Comparison of ENCODE assay signal across 1 cellular context in the genomic region with DNA sequence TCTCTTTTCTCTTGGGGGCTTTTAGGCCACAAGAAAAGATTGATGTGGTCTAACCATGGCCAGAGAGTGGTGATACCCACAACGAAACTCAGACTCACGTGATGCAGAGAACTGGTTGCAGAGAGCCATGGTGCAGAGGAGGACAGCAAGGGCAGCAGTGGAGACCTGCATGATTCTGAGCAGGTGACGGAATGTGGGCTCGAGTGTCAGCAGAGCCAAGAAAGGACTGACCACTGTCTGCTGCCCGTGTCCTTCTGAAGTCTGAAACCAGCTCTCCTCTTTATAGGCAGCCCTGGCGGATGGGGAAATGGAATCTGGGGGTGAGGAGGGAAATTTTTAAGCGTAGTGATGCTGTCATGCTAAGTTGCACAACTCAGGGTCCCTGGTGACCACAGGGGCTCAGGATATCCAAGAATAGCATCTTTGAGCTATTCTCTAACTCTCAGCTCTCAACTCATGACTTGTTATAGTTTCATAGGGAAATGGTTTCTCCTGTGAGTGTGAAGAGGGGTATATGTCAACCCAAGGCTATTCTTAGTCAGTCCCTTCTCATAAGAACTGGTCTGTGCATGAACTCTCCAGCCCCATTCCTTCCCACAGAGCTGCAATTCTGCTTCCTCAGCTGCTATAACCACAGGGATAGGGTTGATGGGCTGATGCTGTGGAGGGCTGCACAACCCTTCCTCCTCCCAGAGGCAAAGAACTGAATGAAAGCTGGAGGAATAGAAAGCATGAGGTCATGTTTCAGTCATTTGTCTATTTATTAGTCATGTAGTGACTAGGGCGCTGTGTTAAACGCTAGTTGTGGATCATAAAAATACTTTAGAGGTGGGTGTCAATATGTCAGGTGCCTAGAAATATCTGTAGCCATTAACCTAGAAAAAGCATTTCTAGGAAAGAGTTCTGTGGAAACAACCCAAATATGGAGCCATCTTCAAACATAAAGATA.
A peak's percentile ranks its signal among the peaks of the same experiment; 100 is the strongest.
TF ChIP-seq lines count a peak whose summit lies in the region.

A gene (minus strand): TSS at position 256 of the 949 bp plus-strand sequence. CDS start 85 bp downstream, at position 171.

TF ChIP-seq in GM12878, 131 proteins besides CTCF, POLR2A, EP300 and RAD21 (continued from another document and continues in another):
- TF ChIP-seq, protein P1, sequence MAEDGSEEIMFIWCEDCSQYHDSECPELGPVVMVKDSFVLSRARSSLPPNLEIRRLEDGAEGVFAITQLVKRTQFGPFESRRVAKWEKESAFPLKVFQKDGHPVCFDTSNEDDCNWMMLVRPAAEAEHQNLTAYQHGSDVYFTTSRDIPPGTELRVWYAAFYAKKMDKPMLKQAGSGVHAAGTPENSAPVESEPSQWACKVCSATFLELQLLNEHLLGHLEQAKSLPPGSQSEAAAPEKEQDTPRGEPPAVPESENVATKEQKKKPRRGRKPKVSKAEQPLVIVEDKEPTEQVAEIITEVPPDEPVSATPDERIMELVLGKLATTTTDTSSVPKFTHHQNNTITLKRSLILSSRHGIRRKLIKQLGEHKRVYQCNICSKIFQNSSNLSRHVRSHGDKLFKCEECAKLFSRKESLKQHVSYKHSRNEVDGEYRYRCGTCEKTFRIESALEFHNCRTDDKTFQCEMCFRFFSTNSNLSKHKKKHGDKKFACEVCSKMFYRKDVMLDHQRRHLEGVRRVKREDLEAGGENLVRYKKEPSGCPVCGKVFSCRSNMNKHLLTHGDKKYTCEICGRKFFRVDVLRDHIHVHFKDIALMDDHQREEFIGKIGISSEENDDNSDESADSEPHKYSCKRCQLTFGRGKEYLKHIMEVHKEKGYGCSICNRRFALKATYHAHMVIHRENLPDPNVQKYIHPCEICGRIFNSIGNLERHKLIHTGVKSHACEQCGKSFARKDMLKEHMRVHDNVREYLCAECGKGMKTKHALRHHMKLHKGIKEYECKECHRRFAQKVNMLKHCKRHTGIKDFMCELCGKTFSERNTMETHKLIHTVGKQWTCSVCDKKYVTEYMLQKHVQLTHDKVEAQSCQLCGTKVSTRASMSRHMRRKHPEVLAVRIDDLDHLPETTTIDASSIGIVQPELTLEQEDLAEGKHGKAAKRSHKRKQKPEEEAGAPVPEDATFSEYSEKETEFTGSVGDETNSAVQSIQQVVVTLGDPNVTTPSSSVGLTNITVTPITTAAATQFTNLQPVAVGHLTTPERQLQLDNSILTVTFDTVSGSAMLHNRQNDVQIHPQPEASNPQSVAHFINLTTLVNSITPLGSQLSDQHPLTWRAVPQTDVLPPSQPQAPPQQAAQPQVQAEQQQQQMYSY (CRISPR knock-in tag; IDR thresholded peaks at IDR 0.05): no peak
- TF ChIP-seq GABPA (IDR thresholded peaks at IDR 0.05; ENCODE audit: low read depth): peak; percentile 74
- TF ChIP-seq FOXM1 (IDR thresholded peaks at IDR 0.05; ENCODE audit: low read depth, low read length): peak; percentile 99
- TF ChIP-seq NR2C2 (IDR thresholded peaks at IDR 0.05; ENCODE audit: borderline replicate concordance, control insufficient read depth, insufficient read length, low read depth): no peak
- TF ChIP-seq, protein P2, sequence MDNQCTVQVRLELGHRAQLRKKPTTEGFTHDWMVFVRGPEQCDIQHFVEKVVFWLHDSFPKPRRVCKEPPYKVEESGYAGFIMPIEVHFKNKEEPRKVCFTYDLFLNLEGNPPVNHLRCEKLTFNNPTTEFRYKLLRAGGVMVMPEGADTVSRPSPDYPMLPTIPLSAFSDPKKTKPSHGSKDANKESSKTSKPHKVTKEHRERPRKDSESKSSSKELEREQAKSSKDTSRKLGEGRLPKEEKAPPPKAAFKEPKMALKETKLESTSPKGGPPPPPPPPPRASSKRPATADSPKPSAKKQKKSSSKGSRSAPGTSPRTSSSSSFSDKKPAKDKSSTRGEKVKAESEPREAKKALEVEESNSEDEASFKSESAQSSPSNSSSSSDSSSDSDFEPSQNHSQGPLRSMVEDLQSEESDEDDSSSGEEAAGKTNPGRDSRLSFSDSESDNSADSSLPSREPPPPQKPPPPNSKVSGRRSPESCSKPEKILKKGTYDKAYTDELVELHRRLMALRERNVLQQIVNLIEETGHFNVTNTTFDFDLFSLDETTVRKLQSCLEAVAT (IDR thresholded peaks at IDR 0.05): peak; percentile 99
- TF ChIP-seq TCF12 (IDR thresholded peaks at IDR 0.05; ENCODE audit: low read depth, low read length): peak; percentile 67; the same call in 1 of the 2 replicates
- TF ChIP-seq SMAD1 (IDR thresholded peaks at IDR 0.05; ENCODE audit: low read depth, partially characterized antibody): peak; percentile 99
- TF ChIP-seq, protein P3, sequence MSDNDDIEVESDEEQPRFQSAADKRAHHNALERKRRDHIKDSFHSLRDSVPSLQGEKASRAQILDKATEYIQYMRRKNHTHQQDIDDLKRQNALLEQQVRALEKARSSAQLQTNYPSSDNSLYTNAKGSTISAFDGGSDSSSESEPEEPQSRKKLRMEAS (IDR thresholded peaks at IDR 0.05; ENCODE audit: low read depth, low read length): peak; percentile 20; the same call in 1 of the 2 replicates
- TF ChIP-seq, protein P4, sequence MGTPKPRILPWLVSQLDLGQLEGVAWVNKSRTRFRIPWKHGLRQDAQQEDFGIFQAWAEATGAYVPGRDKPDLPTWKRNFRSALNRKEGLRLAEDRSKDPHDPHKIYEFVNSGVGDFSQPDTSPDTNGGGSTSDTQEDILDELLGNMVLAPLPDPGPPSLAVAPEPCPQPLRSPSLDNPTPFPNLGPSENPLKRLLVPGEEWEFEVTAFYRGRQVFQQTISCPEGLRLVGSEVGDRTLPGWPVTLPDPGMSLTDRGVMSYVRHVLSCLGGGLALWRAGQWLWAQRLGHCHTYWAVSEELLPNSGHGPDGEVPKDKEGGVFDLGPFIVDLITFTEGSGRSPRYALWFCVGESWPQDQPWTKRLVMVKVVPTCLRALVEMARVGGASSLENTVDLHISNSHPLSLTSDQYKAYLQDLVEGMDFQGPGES (IDR thresholded peaks at IDR 0.05): no peak
- no peak for TF ChIP-seq NRF1 (conservative IDR thresholded peaks at IDR 0.05; ENCODE audit: low read depth, low read length)
- TF ChIP-seq ZSCAN29 (IDR thresholded peaks at IDR 0.05): no peak
- no peak for TF ChIP-seq WRNIP1 (IDR thresholded peaks at IDR 0.05; ENCODE audit: borderline replicate concordance, low read depth, low read length)
- TF ChIP-seq, protein P5, sequence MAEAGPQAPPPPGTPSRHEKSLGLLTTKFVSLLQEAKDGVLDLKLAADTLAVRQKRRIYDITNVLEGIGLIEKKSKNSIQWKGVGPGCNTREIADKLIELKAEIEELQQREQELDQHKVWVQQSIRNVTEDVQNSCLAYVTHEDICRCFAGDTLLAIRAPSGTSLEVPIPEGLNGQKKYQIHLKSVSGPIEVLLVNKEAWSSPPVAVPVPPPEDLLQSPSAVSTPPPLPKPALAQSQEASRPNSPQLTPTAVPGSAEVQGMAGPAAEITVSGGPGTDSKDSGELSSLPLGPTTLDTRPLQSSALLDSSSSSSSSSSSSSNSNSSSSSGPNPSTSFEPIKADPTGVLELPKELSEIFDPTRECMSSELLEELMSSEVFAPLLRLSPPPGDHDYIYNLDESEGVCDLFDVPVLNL (IDR thresholded peaks at IDR 0.05; ENCODE audit: low read depth, low read length): no peak
- peak; percentile 92 for TF ChIP-seq RUNX3 (IDR thresholded peaks at IDR 0.05; ENCODE audit: low read length)
- TF ChIP-seq, protein P6, sequence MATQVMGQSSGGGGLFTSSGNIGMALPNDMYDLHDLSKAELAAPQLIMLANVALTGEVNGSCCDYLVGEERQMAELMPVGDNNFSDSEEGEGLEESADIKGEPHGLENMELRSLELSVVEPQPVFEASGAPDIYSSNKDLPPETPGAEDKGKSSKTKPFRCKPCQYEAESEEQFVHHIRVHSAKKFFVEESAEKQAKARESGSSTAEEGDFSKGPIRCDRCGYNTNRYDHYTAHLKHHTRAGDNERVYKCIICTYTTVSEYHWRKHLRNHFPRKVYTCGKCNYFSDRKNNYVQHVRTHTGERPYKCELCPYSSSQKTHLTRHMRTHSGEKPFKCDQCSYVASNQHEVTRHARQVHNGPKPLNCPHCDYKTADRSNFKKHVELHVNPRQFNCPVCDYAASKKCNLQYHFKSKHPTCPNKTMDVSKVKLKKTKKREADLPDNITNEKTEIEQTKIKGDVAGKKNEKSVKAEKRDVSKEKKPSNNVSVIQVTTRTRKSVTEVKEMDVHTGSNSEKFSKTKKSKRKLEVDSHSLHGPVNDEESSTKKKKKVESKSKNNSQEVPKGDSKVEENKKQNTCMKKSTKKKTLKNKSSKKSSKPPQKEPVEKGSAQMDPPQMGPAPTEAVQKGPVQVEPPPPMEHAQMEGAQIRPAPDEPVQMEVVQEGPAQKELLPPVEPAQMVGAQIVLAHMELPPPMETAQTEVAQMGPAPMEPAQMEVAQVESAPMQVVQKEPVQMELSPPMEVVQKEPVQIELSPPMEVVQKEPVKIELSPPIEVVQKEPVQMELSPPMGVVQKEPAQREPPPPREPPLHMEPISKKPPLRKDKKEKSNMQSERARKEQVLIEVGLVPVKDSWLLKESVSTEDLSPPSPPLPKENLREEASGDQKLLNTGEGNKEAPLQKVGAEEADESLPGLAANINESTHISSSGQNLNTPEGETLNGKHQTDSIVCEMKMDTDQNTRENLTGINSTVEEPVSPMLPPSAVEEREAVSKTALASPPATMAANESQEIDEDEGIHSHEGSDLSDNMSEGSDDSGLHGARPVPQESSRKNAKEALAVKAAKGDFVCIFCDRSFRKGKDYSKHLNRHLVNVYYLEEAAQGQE (IDR thresholded peaks at IDR 0.05; ENCODE audit: low read depth, low read length): no peak
- no peak for TF ChIP-seq SUPT20H (IDR thresholded peaks at IDR 0.05; ENCODE audit: borderline replicate concordance, control insufficient read depth, low read depth, low read length)
- TF ChIP-seq TARDBP (IDR thresholded peaks at IDR 0.05; ENCODE audit: borderline replicate concordance): 0 out of 2 replicates have a peak, but pooled peaks have one; percentile 20
- peak; percentile 97 to 99 for TF ChIP-seq BHLHE40 (IDR thresholded peaks at IDR 0.05; ENCODE audit: borderline replicate concordance in 1 of 2, low read depth in 2 of 2, low read length in 1 of 2)
- peak; percentile 94 for TF ChIP-seq IRF4 (IDR thresholded peaks at IDR 0.05; ENCODE audit: low read depth, low read length)
- TF ChIP-seq MEF2B (IDR thresholded peaks at IDR 0.05; ENCODE audit: partially characterized antibody, poor library complexity, severe bottlenecking): peak; percentile 100
- TF ChIP-seq, protein P7, sequence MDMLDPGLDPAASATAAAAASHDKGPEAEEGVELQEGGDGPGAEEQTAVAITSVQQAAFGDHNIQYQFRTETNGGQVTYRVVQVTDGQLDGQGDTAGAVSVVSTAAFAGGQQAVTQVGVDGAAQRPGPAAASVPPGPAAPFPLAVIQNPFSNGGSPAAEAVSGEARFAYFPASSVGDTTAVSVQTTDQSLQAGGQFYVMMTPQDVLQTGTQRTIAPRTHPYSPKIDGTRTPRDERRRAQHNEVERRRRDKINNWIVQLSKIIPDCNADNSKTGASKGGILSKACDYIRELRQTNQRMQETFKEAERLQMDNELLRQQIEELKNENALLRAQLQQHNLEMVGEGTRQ (IDR thresholded peaks at IDR 0.05; ENCODE audit: borderline replicate concordance, low read depth, low read length): peak; percentile 35; the same call in 1 of the 2 replicates
- TF ChIP-seq ZNF274 (IDR thresholded peaks at IDR 0.05; ENCODE audit: insufficient read depth, insufficient read length): no peak
- TF ChIP-seq TCF7 (IDR thresholded peaks at IDR 0.05; ENCODE audit: borderline replicate concordance): peak; percentile 90
- no peak for TF ChIP-seq PAX8 (IDR thresholded peaks at IDR 0.05)
- TF ChIP-seq, protein P8, sequence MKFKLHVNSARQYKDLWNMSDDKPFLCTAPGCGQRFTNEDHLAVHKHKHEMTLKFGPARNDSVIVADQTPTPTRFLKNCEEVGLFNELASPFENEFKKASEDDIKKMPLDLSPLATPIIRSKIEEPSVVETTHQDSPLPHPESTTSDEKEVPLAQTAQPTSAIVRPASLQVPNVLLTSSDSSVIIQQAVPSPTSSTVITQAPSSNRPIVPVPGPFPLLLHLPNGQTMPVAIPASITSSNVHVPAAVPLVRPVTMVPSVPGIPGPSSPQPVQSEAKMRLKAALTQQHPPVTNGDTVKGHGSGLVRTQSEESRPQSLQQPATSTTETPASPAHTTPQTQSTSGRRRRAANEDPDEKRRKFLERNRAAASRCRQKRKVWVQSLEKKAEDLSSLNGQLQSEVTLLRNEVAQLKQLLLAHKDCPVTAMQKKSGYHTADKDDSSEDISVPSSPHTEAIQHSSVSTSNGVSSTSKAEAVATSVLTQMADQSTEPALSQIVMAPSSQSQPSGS (IDR thresholded peaks at IDR 0.05; ENCODE audit: low read length): peak; percentile 98
- no peak for TF ChIP-seq CBX3 (IDR thresholded peaks at IDR 0.05; ENCODE audit: borderline replicate concordance, low read depth)
- no peak for TF ChIP-seq SMARCA5 (IDR thresholded peaks at IDR 0.05)
- peak; percentile 22; the same call in 1 of the 2 replicates for TF ChIP-seq ZNF24 (IDR thresholded peaks at IDR 0.05)
- peak; percentile 79 for TF ChIP-seq STAT3 (IDR thresholded peaks at IDR 0.05; ENCODE audit: low read depth, low read length)
- TF ChIP-seq NR2F1 (conservative IDR thresholded peaks at IDR 0.05): peak; percentile 90
- no peak for TF ChIP-seq RFX5 (IDR thresholded peaks at IDR 0.05; ENCODE audit: low read depth, low read length)
- TF ChIP-seq TBL1XR1 (IDR thresholded peaks at IDR 0.05; ENCODE audit: low read depth, low read length): peak; percentile 97
- TF ChIP-seq, protein P9, sequence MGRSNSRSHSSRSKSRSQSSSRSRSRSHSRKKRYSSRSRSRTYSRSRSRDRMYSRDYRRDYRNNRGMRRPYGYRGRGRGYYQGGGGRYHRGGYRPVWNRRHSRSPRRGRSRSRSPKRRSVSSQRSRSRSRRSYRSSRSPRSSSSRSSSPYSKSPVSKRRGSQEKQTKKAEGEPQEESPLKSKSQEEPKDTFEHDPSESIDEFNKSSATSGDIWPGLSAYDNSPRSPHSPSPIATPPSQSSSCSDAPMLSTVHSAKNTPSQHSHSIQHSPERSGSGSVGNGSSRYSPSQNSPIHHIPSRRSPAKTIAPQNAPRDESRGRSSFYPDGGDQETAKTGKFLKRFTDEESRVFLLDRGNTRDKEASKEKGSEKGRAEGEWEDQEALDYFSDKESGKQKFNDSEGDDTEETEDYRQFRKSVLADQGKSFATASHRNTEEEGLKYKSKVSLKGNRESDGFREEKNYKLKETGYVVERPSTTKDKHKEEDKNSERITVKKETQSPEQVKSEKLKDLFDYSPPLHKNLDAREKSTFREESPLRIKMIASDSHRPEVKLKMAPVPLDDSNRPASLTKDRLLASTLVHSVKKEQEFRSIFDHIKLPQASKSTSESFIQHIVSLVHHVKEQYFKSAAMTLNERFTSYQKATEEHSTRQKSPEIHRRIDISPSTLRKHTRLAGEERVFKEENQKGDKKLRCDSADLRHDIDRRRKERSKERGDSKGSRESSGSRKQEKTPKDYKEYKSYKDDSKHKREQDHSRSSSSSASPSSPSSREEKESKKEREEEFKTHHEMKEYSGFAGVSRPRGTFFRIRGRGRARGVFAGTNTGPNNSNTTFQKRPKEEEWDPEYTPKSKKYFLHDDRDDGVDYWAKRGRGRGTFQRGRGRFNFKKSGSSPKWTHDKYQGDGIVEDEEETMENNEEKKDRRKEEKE (IDR thresholded peaks at IDR 0.05): no peak
- TF ChIP-seq ZNF207 (IDR thresholded peaks at IDR 0.05; ENCODE audit: borderline replicate concordance): peak; percentile 95
- TF ChIP-seq PML (IDR thresholded peaks at IDR 0.05; ENCODE audit: low read length): peak; percentile 97
- peak; percentile 98 for TF ChIP-seq CBFB (IDR thresholded peaks at IDR 0.05; ENCODE audit: low read depth)
- TF ChIP-seq BACH1 (IDR thresholded peaks at IDR 0.05; ENCODE audit: borderline replicate concordance): peak; percentile 29
- TF ChIP-seq EED (IDR thresholded peaks at IDR 0.05; ENCODE audit: low read depth): peak; percentile 99
